ENCODE assay signal across 17 cellular contexts in genomic region chr14:69263771-69264170, GRCh38. TPM values are rescaled to one million over a fixed set of nuclear protein-coding genes. Genes with fewer than 3 reads are reported as not detected.
A peak's percentile ranks its signal among the peaks of the same experiment; 100 is the strongest.
DNase-seq lines count a peak whose midpoint lies in the region; ATAC-seq and TF ChIP-seq lines count a peak whose summit lies in the region.
"Had no signal": no experiment of that assay in that cellular context is flagged by ENCODE, and none has a peak within 500 bp of the region (broad histone marks: within the 10 kb centered on the region; RNA-seq: fewer than 3 reads in every experiment).

No MANE protein-coding gene starts in this region.

- peaks cover 21% of the 10 kb centered on the region for H3K4me1 Mint-ChIP-seq in neural crest cell
- H3K4me1 Mint-ChIP-seq in CD4-positive, alpha-beta memory T cell, result peaks cover 0 to 16% (median 3%) of the 10 kb centered on the region in 4 donors

- peak overlapping the region; percentile 37 for H3K9ac ChIP-seq in fibroblast of lung (ENCODE audit: insufficient read depth, low read length)
- H3K9ac ChIP-seq: parathyroid adenoma had no signal

- H3K4me1 ChIP-seq in ACC112 (ENCODE audit: control insufficient read depth, insufficient read depth, low read length, unreplicated experiment), result peaks cover 47% of the 10 kb centered on the region
- H3K4me1 ChIP-seq in fibroblast of lung (ENCODE audit: control insufficient read depth, extremely low read depth, insufficient read depth, low read length), result peaks cover 36% of the 10 kb centered on the region
- peaks cover 11% of the 10 kb centered on the region for H3K4me1 ChIP-seq in CD4-positive, alpha-beta memory T cell (ENCODE audit: insufficient read depth, low read length)

- H3K27ac ChIP-seq in ACC112 (ENCODE audit: low read depth, low read length) (peak overlapping the region; percentile 64), fibroblast of lung (ENCODE audit: insufficient read depth, low read length) (peak overlapping the region; percentile 57)
- H3K27ac ChIP-seq in CD4-positive, alpha-beta memory T cell (ENCODE audit: low read depth, low read length), result no peak overlapping the region
- H3K27ac ChIP-seq: parathyroid adenoma had no signal

- intact Hi-C loops in CD4-positive, alpha-beta memory T cell (cut with micrococcal nuclease), result no loop called here

- H3K27me3 ChIP-seq in ACC112 (ENCODE audit: insufficient read depth, low read length), result peaks cover 29% of the 10 kb centered on the region
- peaks cover 2% of the 10 kb centered on the region for H3K27me3 ChIP-seq in fibroblast of lung (ENCODE audit: control insufficient read depth, insufficient read depth, low read length)
- H3K27me3 ChIP-seq in CD4-positive, alpha-beta memory T cell (ENCODE audit: insufficient read depth, low read length), result peaks cover 17% of the 10 kb centered on the region

- H3K36me3 ChIP-seq in ACC112 (ENCODE audit: insufficient read depth, low read length), result no peaks in the 10 kb centered on the region
- no peaks in the 10 kb centered on the region for H3K36me3 ChIP-seq in fibroblast of lung (ENCODE audit: control insufficient read depth, insufficient read depth, low read length)
- no peaks in the 10 kb centered on the region for H3K36me3 ChIP-seq in CD4-positive, alpha-beta memory T cell (ENCODE audit: insufficient read depth, low read length)

- POLR2A ChIA-PET in CD4-positive, alpha-beta memory T cell (lab: Charles Lee; ENCODE audit: partially characterized antibody), result no interaction called here

- H3K9me3 Mint-ChIP-seq in neural crest cell, result no peaks in the 10 kb centered on the region
- H3K9me3 Mint-ChIP-seq in CD4-positive, alpha-beta memory T cell, result no peaks in the 10 kb centered on the region

- no peaks in the 10 kb centered on the region for H3K9me3 ChIP-seq in fibroblast of lung (ENCODE audit: control insufficient read depth, insufficient read depth, low read depth, low read length)
- no peaks in the 10 kb centered on the region for H3K9me3 ChIP-seq in CD4-positive, alpha-beta memory T cell (ENCODE audit: control insufficient read depth in 1 of 2, low read length in 2 of 2)
- H3K9me3 ChIP-seq: Caco-2 had no signal

- H2AFZ ChIP-seq in ACC112 (ENCODE audit: low read length, unreplicated experiment), result peak overlapping the region; percentile 33
- no peak overlapping the region for H2AFZ ChIP-seq in fibroblast of lung (ENCODE audit: low read length)
- H2AFZ ChIP-seq: parathyroid adenoma had no signal

- DNase-seq in LHCN-M2 (ENCODE audit: low read depth) (peak; percentile 57), fibroblast of lung (ENCODE audit: low read depth in 2 of 2) (no peak), neural crest cell (ENCODE audit: low read depth, low spot score) (no peak), CD1c-positive myeloid dendritic cell (ENCODE audit: extremely low spot score) (no peak)
- DNase-seq in CD4-positive, alpha-beta memory T cell, result no peak
- DNase-seq: activated CD4-positive, alpha-beta T cell treated with anti-CD3 and anti-CD28 coated beads for 4 hours; activated CD8-positive, alpha-beta memory T cell treated with anti-CD3 and anti-CD28 coated beads, Interleukin-2, amount 50 U/mL, for 48 hours; activated naive CD4-positive, alpha-beta T cell; Caco-2; GDM1; NCI-H1436 treated with DMSO at 0.1 percent for 48 hours; OCI-M1; stimulated activated naive CD8-positive, alpha-beta T cell treated with anti-CD3 and anti-CD28 coated beads, Interleukin-15, Interleukin-2, amounts not matched to agents 100 U/mL and 50 U/mL, for 24 hours had no signal

- no peak for TF ChIP-seq CTCF in fibroblast of lung (conservative IDR thresholded peaks at IDR 0.05 in 1 of 2, IDR thresholded peaks at IDR 0.05 in 1 of 2; ENCODE audit: low read depth in 1 of 2, low read length in 2 of 2)
- TF ChIP-seq CTCF in neural crest cell (conservative IDR thresholded peaks at IDR 0.05), result no peak

- H3K4me2 ChIP-seq in fibroblast of lung (ENCODE audit: extremely low read depth, insufficient read depth, low read length), result peak overlapping the region; percentile 68

- no peaks in the 10 kb centered on the region for H4K20me1 ChIP-seq in fibroblast of lung (ENCODE audit: control insufficient read depth, extremely low read depth, insufficient read depth, low read length)

- H3K79me2 ChIP-seq in ACC112 (ENCODE audit: control insufficient read depth, insufficient read depth, low read length, unreplicated experiment), result no peaks in the 10 kb centered on the region
- no peaks in the 10 kb centered on the region for H3K79me2 ChIP-seq in fibroblast of lung (ENCODE audit: control insufficient read depth, insufficient read depth, low read length)
- H3K79me2 ChIP-seq: parathyroid adenoma had no signal

- peak overlapping the region; percentile 79 for H3K4me3 Mint-ChIP-seq in neural crest cell
- peak overlapping the region in 1 of 8 donors; percentile 17 for H3K4me3 Mint-ChIP-seq in CD4-positive, alpha-beta memory T cell

- ATAC-seq in GM21786 (IDR thresholded peaks at IDR 0.05; ENCODE audit: unreplicated experiment) (no peak), HG02885 (IDR thresholded peaks at IDR 0.05; ENCODE audit: poor library complexity, unreplicated experiment) (no peak)
- ATAC-seq: stimulated activated naive CD8-positive, alpha-beta T cell treated with anti-CD3 and anti-CD28 coated beads, Interleukin-15, Interleukin-2, amounts not matched to agents 100 U/mL and 50 U/mL, for 24 hours had no signal

- CTCF ChIA-PET in CD4-positive, alpha-beta memory T cell (lab: Charles Lee; ENCODE audit: partially characterized antibody), result interaction anchor here (1.9 kb wide), 1 partner anchor 21 kb away, joined by 7 read pairs; no protein-coding TSS in a partner anchor

- no peaks in the 10 kb centered on the region for H3K36me3 Mint-ChIP-seq in neural crest cell (ENCODE audit: low read depth)
- no peaks in the 10 kb centered on the region for H3K36me3 Mint-ChIP-seq in CD4-positive, alpha-beta memory T cell

- H3K27ac Mint-ChIP-seq in neural crest cell (ENCODE audit: unreplicated experiment), result no peak overlapping the region
- H3K27ac Mint-ChIP-seq in CD4-positive, alpha-beta memory T cell, result no peak overlapping the region

- H3K4me3 ChIP-seq in ACC112 (ENCODE audit: low read depth, low read length), result peak overlapping the region; percentile 44; the same call in 1 of the 2 replicates
- no peak overlapping the region for H3K4me3 ChIP-seq in fibroblast of lung (replicated peaks in 1 of 4; ENCODE audit: control extremely low read depth in 1 of 4, insufficient read depth in 1 of 4, low read depth in 3 of 4, low read length in 4 of 4)
- H3K4me3 ChIP-seq in CD4-positive, alpha-beta memory T cell (ENCODE audit: low read length in 2 of 2), result no peak overlapping the region

- peaks cover 32% of the 10 kb centered on the region for H3K27me3 Mint-ChIP-seq in neural crest cell (ENCODE audit: low read depth)
- H3K27me3 Mint-ChIP-seq in CD4-positive, alpha-beta memory T cell, result peaks cover 24 to 35% of the 10 kb centered on the region in 2 donors

RNA-seq across cellular contexts. Expression of gene GALNT16, which starts 3.8 kb away (rescaled TPM):
- total RNA-seq in LHCN-M2 (2014; rRNA removed) (5.1 and 5.6 TPM in 2 replicates), fibroblast of lung (8.5 and 9.6 TPM in 2 replicates), neural crest cell (18.5 and 20.1 TPM in 2 replicates)
- polyA plus RNA-seq in LHCN-M2 (2012), result 3.6 TPM
- 8.1 and 27.7 TPM in 2 replicates for polyA plus RNA-seq in fibroblast of lung
- 8.0 and 24.0 TPM in 2 replicates for polyA plus RNA-seq in fibroblast of lung (2012)
- polyA minus RNA-seq in fibroblast of lung (ENCODE audit: low replicate concordance), result 10.7 and 32.2 TPM in 2 replicates
- under 1 TPM in 1 of 2 experiments, not detected in 1; 0.06 TPM for total RNA-seq in CD4-positive, alpha-beta memory T cell
- polyA plus RNA-seq in CD4-positive, alpha-beta memory T cell, result not detected
